26 cellular contexts compared by ENCODE assay signal in genomic region chr3:13134879-13135206, GRCh38.
DNase-seq lines count a peak whose midpoint lies in the region; ATAC-seq and TF ChIP-seq lines count a peak whose summit lies in the region.
"Had no signal": no experiment of that assay in that cellular context is flagged by ENCODE, and none has a peak within 500 bp of the region (broad histone marks: within the 10 kb centered on the region; RNA-seq: fewer than 3 reads in every experiment).

No MANE protein-coding gene starts in this region.

- H3K27ac Mint-ChIP-seq in activated naive CD8-positive, alpha-beta T cell treated with anti-CD3 and anti-CD28 coated beads, Interleukin-2, amount 10 ng/mL, durations not matched to agents 7 days and 5 days: no peak overlapping the region
- no peak overlapping the region for H3K27ac Mint-ChIP-seq in activated naive CD8-positive, alpha-beta T cell treated with anti-CD3 and anti-CD28 coated beads for 36 hours
- peak overlapping the region; percentile 65 for H3K27ac Mint-ChIP-seq in activated T-helper 17 cell treated with anti-CD3 and anti-CD28 coated beads, Interleukin-2, amount 50 U/mL, for 72 hours
- H3K27ac Mint-ChIP-seq in osteocyte (ENCODE audit: unreplicated experiment): no peak overlapping the region
- no peak overlapping the region for H3K27ac Mint-ChIP-seq in activated CD8-positive, alpha-beta T cell treated with anti-CD3 and anti-CD28 coated beads, Interleukin-2, amount 10 ng/mL, durations not matched to agents 7 days and 5 days
- H3K27ac Mint-ChIP-seq: CD4-positive, CD25-positive, alpha-beta regulatory T cell had no signal

- no peaks in the 10 kb centered on the region for H3K4me1 ChIP-seq in upper lobe of right lung

- intact Hi-C loops in upper lobe of right lung (cut with DNase I): no loop called here

- no peak for ATAC-seq in activated naive CD8-positive, alpha-beta T cell treated with anti-CD3 and anti-CD28 coated beads, Interleukin-2, amount 10 ng/mL, durations not matched to agents 7 days and 5 days (ENCODE audit: low read depth)
- ATAC-seq in activated T-helper 17 cell treated with anti-CD3 and anti-CD28 coated beads, Interleukin-2, amount 50 U/mL, for 72 hours (replicated peaks): no peak
- ATAC-seq in upper lobe of right lung: no peak
- ATAC-seq in HG02884 (IDR thresholded peaks at IDR 0.05; ENCODE audit: unreplicated experiment): no peak
- no peak for ATAC-seq in activated CD8-positive, alpha-beta T cell treated with anti-CD3 and anti-CD28 coated beads, Interleukin-2, amount 10 ng/mL, durations not matched to agents 7 days and 5 days
- ATAC-seq: Panc1 had no signal

- no peaks in the 10 kb centered on the region for H3K9me3 Mint-ChIP-seq in activated naive CD8-positive, alpha-beta T cell treated with anti-CD3 and anti-CD28 coated beads, Interleukin-2, amount 10 ng/mL, durations not matched to agents 7 days and 5 days
- no peaks in the 10 kb centered on the region for H3K9me3 Mint-ChIP-seq in activated naive CD8-positive, alpha-beta T cell treated with anti-CD3 and anti-CD28 coated beads for 36 hours
- no peaks in the 10 kb centered on the region for H3K9me3 Mint-ChIP-seq in activated T-helper 17 cell treated with anti-CD3 and anti-CD28 coated beads, Interleukin-2, amount 50 U/mL, for 72 hours
- no peaks in the 10 kb centered on the region for H3K9me3 Mint-ChIP-seq in osteocyte (ENCODE audit: unreplicated experiment)
- no peaks in the 10 kb centered on the region for H3K9me3 Mint-ChIP-seq in activated CD8-positive, alpha-beta T cell treated with anti-CD3 and anti-CD28 coated beads, Interleukin-2, amount 10 ng/mL, durations not matched to agents 7 days and 5 days (ENCODE audit: insufficient read depth)
- H3K9me3 Mint-ChIP-seq: CD4-positive, CD25-positive, alpha-beta regulatory T cell; H9 had no signal

- H3K36me3 ChIP-seq in upper lobe of right lung: no peaks in the 10 kb centered on the region

- H3K27me3 Mint-ChIP-seq in activated naive CD8-positive, alpha-beta T cell treated with anti-CD3 and anti-CD28 coated beads, Interleukin-2, amount 10 ng/mL, durations not matched to agents 7 days and 5 days: peaks cover 18% of the 10 kb centered on the region
- H3K27me3 Mint-ChIP-seq in activated naive CD8-positive, alpha-beta T cell treated with anti-CD3 and anti-CD28 coated beads for 36 hours: no peaks in the 10 kb centered on the region
- peaks cover 4% of the 10 kb centered on the region for H3K27me3 Mint-ChIP-seq in activated T-helper 17 cell treated with anti-CD3 and anti-CD28 coated beads, Interleukin-2, amount 50 U/mL, for 72 hours
- peaks cover 26% of the 10 kb centered on the region for H3K27me3 Mint-ChIP-seq in osteocyte (ENCODE audit: unreplicated experiment)
- H3K27me3 Mint-ChIP-seq in activated CD8-positive, alpha-beta T cell treated with anti-CD3 and anti-CD28 coated beads, Interleukin-2, amount 10 ng/mL, durations not matched to agents 7 days and 5 days (ENCODE audit: low read depth): peaks cover 7% of the 10 kb centered on the region

- H3K36me3 Mint-ChIP-seq in activated naive CD8-positive, alpha-beta T cell treated with anti-CD3 and anti-CD28 coated beads, Interleukin-2, amount 10 ng/mL, durations not matched to agents 7 days and 5 days: no peaks in the 10 kb centered on the region
- no peaks in the 10 kb centered on the region for H3K36me3 Mint-ChIP-seq in activated naive CD8-positive, alpha-beta T cell treated with anti-CD3 and anti-CD28 coated beads for 36 hours
- H3K36me3 Mint-ChIP-seq in activated T-helper 17 cell treated with anti-CD3 and anti-CD28 coated beads, Interleukin-2, amount 50 U/mL, for 72 hours (ENCODE audit: low read depth): no peaks in the 10 kb centered on the region
- no peaks in the 10 kb centered on the region for H3K36me3 Mint-ChIP-seq in osteocyte (ENCODE audit: unreplicated experiment)
- H3K36me3 Mint-ChIP-seq in activated CD8-positive, alpha-beta T cell treated with anti-CD3 and anti-CD28 coated beads, Interleukin-2, amount 10 ng/mL, durations not matched to agents 7 days and 5 days (ENCODE audit: low read depth): no peaks in the 10 kb centered on the region
- H3K36me3 Mint-ChIP-seq: CD4-positive, CD25-positive, alpha-beta regulatory T cell had no signal

- H3K27ac ChIP-seq in upper lobe of right lung: no peak overlapping the region
- H3K27ac ChIP-seq: GM23248, HL-60, RWPE1 had no signal

- H3K27me3 ChIP-seq in upper lobe of right lung: no peaks in the 10 kb centered on the region

- TF ChIP-seq CTCF in osteocyte (IDR thresholded peaks at IDR 0.05) (no peak), upper lobe of right lung (IDR thresholded peaks at IDR 0.05) (no peak)

- no peak overlapping the region for H3K4me3 ChIP-seq in upper lobe of right lung
- H3K4me3 ChIP-seq: GM23248 had no signal

- CTCF ChIA-PET in activated CD8-positive, alpha-beta T cell treated with anti-CD3 and anti-CD28 coated beads, Interleukin-2, amount 10 ng/mL, durations not matched to agents 7 days and 5 days (lab: Charles Lee): no interaction called here

- no peaks in the 10 kb centered on the region for H3K9me3 ChIP-seq in upper lobe of right lung

- H3K4me1 Mint-ChIP-seq in activated naive CD8-positive, alpha-beta T cell treated with anti-CD3 and anti-CD28 coated beads, Interleukin-2, amount 10 ng/mL, durations not matched to agents 7 days and 5 days: peaks cover 5% of the 10 kb centered on the region
- peaks cover 7% of the 10 kb centered on the region for H3K4me1 Mint-ChIP-seq in activated naive CD8-positive, alpha-beta T cell treated with anti-CD3 and anti-CD28 coated beads for 36 hours
- peaks cover under 1% of the 10 kb centered on the region for H3K4me1 Mint-ChIP-seq in activated T-helper 17 cell treated with anti-CD3 and anti-CD28 coated beads, Interleukin-2, amount 50 U/mL, for 72 hours
- no peaks in the 10 kb centered on the region for H3K4me1 Mint-ChIP-seq in osteocyte (ENCODE audit: unreplicated experiment)
- H3K4me1 Mint-ChIP-seq in activated CD8-positive, alpha-beta T cell treated with anti-CD3 and anti-CD28 coated beads, Interleukin-2, amount 10 ng/mL, durations not matched to agents 7 days and 5 days (ENCODE audit: low read depth): peaks cover 5% of the 10 kb centered on the region
- H3K4me1 Mint-ChIP-seq: CD4-positive, CD25-positive, alpha-beta regulatory T cell had no signal

- H3K4me3 Mint-ChIP-seq in activated naive CD8-positive, alpha-beta T cell treated with anti-CD3 and anti-CD28 coated beads, Interleukin-2, amount 10 ng/mL, durations not matched to agents 7 days and 5 days: no peak overlapping the region
- no peak overlapping the region for H3K4me3 Mint-ChIP-seq in activated naive CD8-positive, alpha-beta T cell treated with anti-CD3 and anti-CD28 coated beads for 36 hours
- no peak overlapping the region for H3K4me3 Mint-ChIP-seq in activated T-helper 17 cell treated with anti-CD3 and anti-CD28 coated beads, Interleukin-2, amount 50 U/mL, for 72 hours
- no peak overlapping the region for H3K4me3 Mint-ChIP-seq in osteocyte (ENCODE audit: unreplicated experiment)
- no peak overlapping the region for H3K4me3 Mint-ChIP-seq in activated CD8-positive, alpha-beta T cell treated with anti-CD3 and anti-CD28 coated beads, Interleukin-2, amount 10 ng/mL, durations not matched to agents 7 days and 5 days
- H3K4me3 Mint-ChIP-seq: CD4-positive, CD25-positive, alpha-beta regulatory T cell; H9 had no signal

- POLR2A ChIA-PET in activated naive CD8-positive, alpha-beta T cell treated with anti-CD3 and anti-CD28 coated beads, Interleukin-2, amount 10 ng/mL, durations not matched to agents 7 days and 5 days (lab: Charles Lee): no interaction called here
- POLR2A ChIA-PET in activated CD8-positive, alpha-beta T cell treated with anti-CD3 and anti-CD28 coated beads, Interleukin-2, amount 10 ng/mL, durations not matched to agents 7 days and 5 days (lab: Charles Lee): no interaction called here

- DNase-seq in activated naive CD8-positive, alpha-beta T cell treated with anti-CD3 and anti-CD28 coated beads, Interleukin-2, amount 10 ng/mL, durations not matched to agents 7 days and 5 days: peak; percentile 11
- DNase-seq in activated naive CD8-positive, alpha-beta T cell treated with anti-CD3 and anti-CD28 coated beads for 36 hours: no peak
- peak; percentile 64 for DNase-seq in osteocyte (ENCODE audit: extremely low spot score, unreplicated experiment)
- peak; percentile 33 for DNase-seq in upper lobe of right lung
- no peak for DNase-seq in activated CD4-positive, alpha-beta T cell treated with anti-CD3 and anti-CD28 coated beads for 48 hours
- no peak for DNase-seq in activated CD8-positive, alpha-beta T cell treated with anti-CD3 and anti-CD28 coated beads, Interleukin-2, amount 10 ng/mL, durations not matched to agents 7 days and 5 days
- DNase-seq: 8988T; ACHN; CD4-positive, CD25-positive, alpha-beta regulatory T cell; GM23248; Karpas-422; NCI-H1092 treated with DMSO at 0.1 percent for 48 hours; NCI-H1436; NCI-H187; NCI-H2081 treated with DMSO at 0.1 percent for 48 hours; NCI-H2171; NCI-H226; NCI-H510A; NCI-H69; SHP77 treated with DMSO at 0.1 percent for 48 hours had no signal

Comparison
In these comparisons a context has a peak if more than half of its experiments do, and no peak if none do; other contexts are left out.
1. DNase-seq: peak in activated naive CD8-positive, alpha-beta T cell treated with anti-CD3 and anti-CD28 coated beads, Interleukin-2, amount 10 ng/mL, durations not matched to agents 7 days and 5 days (single experiment), osteocyte (single experiment) and upper lobe of right lung (single experiment); none in activated naive CD8-positive, alpha-beta T cell treated with anti-CD3 and anti-CD28 coated beads for 36 hours (single experiment), activated CD4-positive, alpha-beta T cell treated with anti-CD3 and anti-CD28 coated beads for 48 hours (single experiment) and activated CD8-positive, alpha-beta T cell treated with anti-CD3 and anti-CD28 coated beads, Interleukin-2, amount 10 ng/mL, durations not matched to agents 7 days and 5 days (single experiment).